Comparison of ENCODE assay signal across 8 cellular contexts in genomic region chr22:26330971-26331625, GRCh38.
DNase-seq lines count a peak whose midpoint lies in the region; ATAC-seq and TF ChIP-seq lines count a peak whose summit lies in the region.

No MANE protein-coding gene starts in this region.

- H3K27me3 Mint-ChIP-seq in activated CD4-positive, alpha-beta memory T cell treated with anti-CD3 and anti-CD28 coated beads for 36 hours: peaks cover 14% of the 10 kb centered on the region
- peaks cover 36 to 42% of the 10 kb centered on the region in 2 donors for H3K27me3 Mint-ChIP-seq in effector memory CD8-positive, alpha-beta T cell
- peaks cover 14% of the 10 kb centered on the region for H3K27me3 Mint-ChIP-seq in memory B cell

- intact Hi-C loops in activated CD4-positive, alpha-beta memory T cell treated with anti-CD3 and anti-CD28 coated beads for 36 hours (cut with micrococcal nuclease): loop anchor here (5.0 kb wide), 1 partner anchor 554 kb away; no protein-coding TSS in a partner anchor

- ATAC-seq in effector memory CD8-positive, alpha-beta T cell (replicated peaks): peak; percentile 61
- ATAC-seq in memory B cell (ENCODE audit: low read depth) (peak; percentile 83), GM21381 (IDR thresholded peaks at IDR 0.05; ENCODE audit: unreplicated experiment) (no peak)

- no peaks in the 10 kb centered on the region for H3K4me1 Mint-ChIP-seq in activated CD4-positive, alpha-beta memory T cell treated with anti-CD3 and anti-CD28 coated beads for 36 hours (ENCODE audit: low read depth)
- H3K4me1 Mint-ChIP-seq in effector memory CD8-positive, alpha-beta T cell (ENCODE audit: low read depth in 2 of 2): no peaks in the 10 kb centered on the region
- peaks cover 3% of the 10 kb centered on the region for H3K4me1 Mint-ChIP-seq in memory B cell

- H3K36me3 Mint-ChIP-seq in activated CD4-positive, alpha-beta memory T cell treated with anti-CD3 and anti-CD28 coated beads for 36 hours: no peaks in the 10 kb centered on the region
- peaks cover 2% of the 10 kb centered on the region for H3K36me3 Mint-ChIP-seq in effector memory CD8-positive, alpha-beta T cell (ENCODE audit: insufficient read depth)
- H3K36me3 Mint-ChIP-seq in memory B cell: no peaks in the 10 kb centered on the region

- no peaks in the 10 kb centered on the region for H3K36me3 ChIP-seq in HEK293 (ENCODE audit: control insufficient read depth in 2 of 2, insufficient read depth in 1 of 2, low read length in 2 of 2)

- H3K4me1 ChIP-seq in HEK293 (ENCODE audit: control insufficient read depth, insufficient read depth, low read length): no peaks in the 10 kb centered on the region

- CTCF ChIA-PET in HEK293 (lab: Yijun Ruan, JAX): interaction anchor here (0.6 to 3.5 kb wide), 61 partner anchors 10 to 1773 kb away, joined by 3 to 23 read pairs (median 4); no protein-coding TSS in a partner anchor
- CTCF ChIA-PET in activated CD4-positive, alpha-beta memory T cell treated with anti-CD3 and anti-CD28 coated beads for 36 hours (lab: Charles Lee): interaction anchor here (0.5 to 2.0 kb wide), 13 partner anchors 9 to 1250 kb away, joined by 3 to 14 read pairs (median 5); no protein-coding TSS in a partner anchor

- H3K27ac ChIP-seq in HEK293 (ENCODE audit: extremely low read depth, low read depth, low read length): no peak overlapping the region

- H3K4me3 ChIP-seq in HEK293 (ENCODE audit: low read depth, low read length): no peak overlapping the region

- H3K4me3 Mint-ChIP-seq in activated CD4-positive, alpha-beta memory T cell treated with anti-CD3 and anti-CD28 coated beads for 36 hours: no peak overlapping the region
- H3K4me3 Mint-ChIP-seq in effector memory CD8-positive, alpha-beta T cell: no peak overlapping the region
- H3K4me3 Mint-ChIP-seq in memory B cell: no peak overlapping the region

- H3K9me3 Mint-ChIP-seq in activated CD4-positive, alpha-beta memory T cell treated with anti-CD3 and anti-CD28 coated beads for 36 hours: no peaks in the 10 kb centered on the region
- H3K9me3 Mint-ChIP-seq in effector memory CD8-positive, alpha-beta T cell: no peaks in the 10 kb centered on the region
- H3K9me3 Mint-ChIP-seq in memory B cell: no peaks in the 10 kb centered on the region

- POLR2A ChIA-PET in HEK293 (lab: Yijun Ruan, JAX): no interaction called here
- POLR2A ChIA-PET in activated CD4-positive, alpha-beta memory T cell treated with anti-CD3 and anti-CD28 coated beads for 36 hours (lab: Charles Lee): no interaction called here

- no peaks in the 10 kb centered on the region for H3K9me3 ChIP-seq in HEK293 (ENCODE audit: control insufficient read depth, insufficient read depth, low read depth, low read length)

- peak; percentile 68 for TF ChIP-seq CTCF in HEK293 (tag by site-specific recombination; IDR thresholded peaks at IDR 0.05)

- DNase-seq in AG20443 (ENCODE audit: low spot score) (peak; percentile 82), NCI-H460 (ENCODE audit: extremely low read depth, low read depth) (peak; percentile 54), memory B cell (ENCODE audit: low spot score in 2 of 2) (peak; percentile 48 to 57)
- peak; percentile 65 for DNase-seq in activated CD4-positive, alpha-beta memory T cell treated with anti-CD3 and anti-CD28 coated beads for 36 hours
- DNase-seq in effector memory CD8-positive, alpha-beta T cell: peak; percentile 23 to 43 (median 35)
- DNase-seq in stimulated activated CD8-positive, alpha-beta memory T cell treated with anti-CD3 and anti-CD28 coated beads, Interleukin-7, amount 100 ng/mL, for 24 hours (ENCODE audit: low read depth): peak; percentile 26

- no peak overlapping the region for H3K27ac Mint-ChIP-seq in activated CD4-positive, alpha-beta memory T cell treated with anti-CD3 and anti-CD28 coated beads for 36 hours
- no peak overlapping the region for H3K27ac Mint-ChIP-seq in effector memory CD8-positive, alpha-beta T cell
- H3K27ac Mint-ChIP-seq in memory B cell: no peak overlapping the region

TF ChIP-seq in HEK293, 187 proteins besides CTCF, POLR2A, EP300 and RAD21:
- peak; percentile 83 for TF ChIP-seq ZNF654 (tag by site-specific recombination; IDR thresholded peaks at IDR 0.05; ENCODE audit: low read depth)
- peak; percentile 33; the same call in 1 of the 2 replicates for TF ChIP-seq ZNF660 (tag by site-specific recombination; IDR thresholded peaks at IDR 0.05)
- TF ChIP-seq FEZF1 (tag by site-specific recombination; IDR thresholded peaks at IDR 0.05): no peak

Comparison
In these comparisons a context has a peak if more than half of its experiments do, and no peak if none do; other contexts are left out.
1. DNase-seq: peak in every context shown above with its lines; median percentile 82 in AG20443; 65 in activated CD4-positive, alpha-beta memory T cell treated with anti-CD3 and anti-CD28 coated beads for 36 hours; 54 in NCI-H460; 52 in memory B cell; 35 in effector memory CD8-positive, alpha-beta T cell; 26 in stimulated activated CD8-positive, alpha-beta memory T cell treated with anti-CD3 and anti-CD28 coated beads, Interleukin-7, amount 100 ng/mL, for 24 hours.